24 cellular contexts compared by ENCODE assay signal in genomic region chr12:53744130-53744441, GRCh38. TPM values are rescaled to one million over a fixed set of nuclear protein-coding genes. Genes with fewer than 3 reads are reported as not detected.
"Had no signal": no experiment of that assay in that cellular context is flagged by ENCODE, and none has a peak within 500 bp of the region (broad histone marks: within the 10 kb centered on the region; RNA-seq: fewer than 3 reads in every experiment).

No MANE protein-coding gene starts in this region.

- H3K9ac ChIP-seq: parathyroid adenoma had no signal

- H3K36me3 ChIP-seq: ovary, right atrium auricular region, spleen, stomach, thoracic aorta, thyroid gland, tibial nerve, upper lobe of left lung, vagina had no signal

- H3K27ac ChIP-seq: ovary, parathyroid adenoma, psoas muscle, right atrium auricular region, skin epidermis, spleen, stomach, thoracic aorta, thyroid gland, tibial nerve, upper lobe of left lung, vagina had no signal

- H3K4me3 ChIP-seq: ovary, psoas muscle, right atrium auricular region, smooth muscle cell, thyroid gland, tibial nerve, vagina had no signal

- H3K4me2 ChIP-seq: smooth muscle cell had no signal

- H3K27me3 ChIP-seq: ovary, vagina had no signal

- H3K9me3 ChIP-seq: ovary, psoas muscle, right atrium auricular region, spleen, stomach, thoracic aorta, thyroid gland, tibial nerve, upper lobe of left lung, vagina had no signal

RNA-seq across cellular contexts. Expression of gene CISTR, which starts 7.7 kb away (rescaled TPM):
- total RNA-seq: myocyte; naive thymus-derived CD8-positive, alpha-beta T cell; natural killer cell treated with Interleukin-12 subunit alpha and Interleukin-12 subunit beta and Interleukin-15 and Interleukin-18, amount 100 ng/mL, for 72 hours; occipital lobe; osteoblast; ovary; progenitor cell of endocrine pancreas; psoas muscle; renal cortical epithelial cell; sciatic nerve; smooth muscle cell; spleen; stomach; subcutaneous adipose tissue; temporal lobe; thoracic aorta; thyroid gland; tibial nerve; upper lobe of left lung; ureter; vagina had no signal
- polyA plus RNA-seq: naive thymus-derived CD8-positive, alpha-beta T cell; ovary; psoas muscle; smooth muscle cell; stomach had no signal
